27 cellular contexts compared by ENCODE assay signal in the genomic region with DNA sequence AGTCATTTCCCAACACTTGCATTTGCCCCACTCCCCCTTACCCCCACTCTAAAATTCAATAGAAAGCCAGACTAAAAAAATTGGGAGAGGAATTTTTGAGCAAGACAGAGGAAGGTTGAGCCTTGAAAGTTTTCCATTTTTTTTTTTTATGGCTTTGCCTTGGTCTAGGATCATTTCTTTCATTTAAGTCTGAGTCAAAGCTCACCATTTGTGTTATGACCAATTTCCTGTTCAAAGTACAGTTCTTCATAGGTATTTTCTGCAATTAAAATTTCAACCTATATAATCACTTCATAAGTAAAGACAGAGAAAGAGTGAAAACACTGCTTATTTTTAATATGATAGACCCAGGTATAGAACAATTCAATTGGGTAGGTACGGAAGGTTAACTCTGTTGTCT.
"Had no signal": no experiment of that assay in that cellular context is flagged by ENCODE, and none has a peak within 500 bp of the region (broad histone marks: within the 10 kb centered on the region; RNA-seq: fewer than 3 reads in every experiment).

No MANE protein-coding gene starts in this region.

- H3K27me3 ChIP-seq: colonic mucosa, dorsolateral prefrontal cortex, esophagus muscularis mucosa, esophagus squamous epithelium, foreskin keratinocyte, gastrocnemius medialis, gastroesophageal sphincter, heart left ventricle had no signal

- H3K9me3 ChIP-seq: colonic mucosa, esophagus muscularis mucosa, esophagus squamous epithelium, gastrocnemius medialis, gastroesophageal sphincter, heart left ventricle had no signal

- H3K4me1 ChIP-seq: colonic mucosa, esophagus squamous epithelium, foreskin keratinocyte, gastrocnemius medialis had no signal

- FAIRE-seq: colon, endometrium, endothelial cell of umbilical vein, frontal cortex had no signal

- H3K4me3 ChIP-seq: colonic mucosa, coronary artery, dorsolateral prefrontal cortex, esophagus muscularis mucosa, esophagus squamous epithelium, gastrocnemius medialis, gastroesophageal sphincter, heart left ventricle had no signal

- H3K27ac ChIP-seq: colonic mucosa, coronary artery, dorsolateral prefrontal cortex, epithelial cell of prostate, esophagus muscularis mucosa, esophagus squamous epithelium, foreskin keratinocyte, gastrocnemius medialis, gastroesophageal sphincter, heart left ventricle had no signal

- DNase-seq: colonic mucosa; cortex of kidney; dermis blood vessel endothelial cell; dorsolateral prefrontal cortex; effector CD4-positive, alpha-beta T cell; effector CD8-positive, alpha-beta T cell; effector memory CD4-positive, alpha-beta T cell; effector memory CD8-positive, alpha-beta T cell; endodermal cell; erythroblast; esophagus squamous epithelium; foreskin fibroblast; foreskin keratinocyte; foreskin melanocyte; gastrocnemius medialis; glutamatergic neuron; head of caudate nucleus; heart left ventricle had no signal

- H3K36me3 ChIP-seq: colonic mucosa, esophagus muscularis mucosa, esophagus squamous epithelium, gastrocnemius medialis, gastroesophageal sphincter, heart left ventricle had no signal

- ATAC-seq: effector memory CD8-positive, alpha-beta T cell; esophagus mucosa; foreskin keratinocyte; gastrocnemius medialis; gastroesophageal sphincter; heart left ventricle had no signal
